Comparison of ENCODE assay signal across 8 cellular contexts in the genomic region with DNA sequence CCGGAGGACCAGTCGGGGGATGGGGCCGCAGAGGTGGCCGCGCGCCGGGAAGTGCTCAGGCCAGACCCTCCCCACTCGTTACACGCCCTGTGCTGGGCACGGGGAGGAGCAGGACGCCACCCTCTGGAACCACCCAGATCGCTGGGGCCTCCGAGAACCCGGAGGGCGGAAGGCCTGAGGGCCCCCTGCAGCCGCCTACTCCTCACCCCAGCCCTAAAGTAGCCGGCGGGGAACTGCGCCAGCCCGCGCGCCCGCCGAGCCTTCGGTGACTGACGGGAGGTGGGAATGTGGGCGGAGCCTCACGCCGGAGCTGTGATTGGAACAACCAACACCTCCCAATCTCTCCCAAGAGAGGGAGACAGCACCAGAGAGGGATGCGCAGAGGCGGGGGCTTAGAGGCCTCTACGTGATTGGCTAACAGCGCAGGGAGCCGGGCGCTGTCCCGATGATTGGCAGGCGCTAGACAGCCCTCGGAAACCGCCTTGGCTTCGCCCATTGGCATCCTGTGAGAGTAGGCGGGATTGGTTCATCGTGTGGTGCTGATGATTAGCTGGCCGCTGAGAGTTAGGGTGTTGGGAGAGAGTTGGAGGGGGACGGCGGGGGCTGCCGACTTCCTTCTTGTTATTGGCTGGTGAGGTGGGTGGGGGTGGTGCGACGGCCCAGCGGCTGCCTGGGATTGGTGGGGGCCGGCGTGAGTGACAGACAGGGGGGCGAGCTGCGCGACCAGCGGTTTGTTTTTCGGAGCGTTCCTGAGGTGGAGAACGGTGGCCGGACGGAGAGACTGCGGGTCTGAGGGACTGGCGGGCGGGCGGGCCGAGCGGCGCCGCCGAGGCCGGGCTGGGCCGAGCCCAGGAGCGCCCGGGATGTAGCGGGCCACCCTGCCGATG. TPM values are rescaled to one million over a fixed set of nuclear protein-coding genes. Genes with fewer than 3 reads are reported as not detected.
DNase-seq lines count a peak whose midpoint lies in the region; ATAC-seq and TF ChIP-seq lines count a peak whose summit lies in the region.

TSS of gene MAP3K3 (plus strand) at position 734 of the 887 bp plus-strand sequence. CDS start 343 bp downstream, outside the sequence.

- no peaks in the 10 kb centered on the region for H3K9me3 ChIP-seq in lung (ENCODE audit: control insufficient read depth in 2 of 2, insufficient read depth in 1 of 2, low read length in 1 of 2)

- ATAC-seq in lung (ENCODE audit: insufficient read depth, low FRiP score) = peak; percentile 94

- POLR2A ChIA-PET in activated CD8-positive, alpha-beta memory T cell treated with anti-CD3 and anti-CD28 coated beads for 36 hours (lab: Charles Lee) = interaction anchor here (0.6 to 2.0 kb wide), 5 partner anchors 10 to 175 kb away, joined by 3 to 15 read pairs (median 4); partner anchors contain the start of genes CCDC47, DDX42 and LIMD2

- H3K27ac ChIP-seq in lung (ENCODE audit: low read depth in 1 of 2, low read length in 1 of 2) = peak within 1 kb of the TSS; percentile 95 to 97

- no peaks in the 10 kb centered on the region for H3K36me3 ChIP-seq in lung (ENCODE audit: control insufficient read depth in 2 of 2, insufficient read depth in 2 of 2, low read length in 2 of 2)

- DNase-seq in COLO829 (ENCODE audit: low spot score) (peak; percentile 100), GM20000 (ENCODE audit: low spot score) (peak; percentile 99), HT-29 (ENCODE audit: low spot score) (peak; percentile 100), NOMO-1 (lab: John Stamatoyannopoulos, UW; ENCODE audit: unreplicated experiment in 2 of 2) (peak; percentile 99 to 100), lung (ENCODE audit: low spot score) (peak; percentile 100)
- DNase-seq in effector CD8-positive, alpha-beta T cell (lab: John Stamatoyannopoulos, UW) = peak; percentile 97
- peak; percentile 89 to 95 (median 90) for DNase-seq in stimulated activated CD4-positive, alpha-beta T cell treated with anti-CD3 and anti-CD28 coated beads, TNF-alpha, amount 100 ng/mL, for 4 hours (ENCODE audit: low read depth in 3 of 3)

- CTCF ChIA-PET in activated CD8-positive, alpha-beta memory T cell treated with anti-CD3 and anti-CD28 coated beads for 36 hours (lab: Charles Lee) = interaction anchor here (0.6 to 2.4 kb wide), 8 partner anchors 10 to 778 kb away, joined by 3 to 18 read pairs (median 4); no protein-coding TSS in a partner anchor

- peak within 1 kb of the TSS; percentile 89 for H3K4me3 ChIP-seq in lung

- H3K27me3 ChIP-seq in lung (ENCODE audit: control insufficient read depth, insufficient read depth) = no peaks in the 10 kb centered on the region

- peaks cover 2 to 17% of the 10 kb centered on the region in 2 donors for H3K4me1 ChIP-seq in lung (ENCODE audit: control insufficient read depth in 2 of 2, insufficient read depth in 2 of 2, low read length in 2 of 2)

- 0% methylated on average over 55 to 75 of the region's 75 CpGs for whole genome bisulfite sequencing in lung, 2 donors

- TF ChIP-seq CTCF in GM20000 (IDR thresholded peaks at IDR 0.05; ENCODE audit: extremely low read depth, missing control alignments) (no peak), lung (IDR thresholded peaks at IDR 0.05; ENCODE audit: control extremely low read depth, extremely low read depth) (no peak)

RNA-seq across cellular contexts. Expression of gene MAP3K3, which starts in this region (rescaled TPM):
- total RNA-seq in HT-29 (2014; rRNA removed; shearing (Covaris generic)) = 19.4 and 20.1 TPM in 2 replicates
- total RNA-seq in activated CD8-positive, alpha-beta memory T cell treated with anti-CD3 and anti-CD28 coated beads for 36 hours = 10 to 100 TPM; 28.9 to 29.8 TPM
- 10 to 100 TPM; 50.1 to 56.3 TPM for total RNA-seq in lung
- 10 to 100 TPM; 24.5 to 33.0 TPM for polyA plus RNA-seq in lung

Comparison
In these comparisons a context has a peak if more than half of its experiments do, and no peak if none do; other contexts are left out.
1. Peak in every context shown above with its lines: DNase-seq, ATAC-seq, H3K4me3 ChIP-seq and H3K27ac ChIP-seq.